2 cellular contexts compared by ENCODE assay signal in genomic region chr5:40547557-40547956, GRCh38.
TF ChIP-seq lines count a peak whose summit lies in the region.

No MANE protein-coding gene starts in this region.

TF ChIP-seq in A549, 52 proteins besides CTCF, POLR2A, EP300 and RAD21:
- TF ChIP-seq REST (IDR thresholded peaks at IDR 0.05): no peak
- TF ChIP-seq EHMT2 (IDR thresholded peaks at IDR 0.05; ENCODE audit: low read depth): no peak
TF ChIP-seq in A549: peak in this region for 0.

TF ChIP-seq in IMR-90, 13 proteins besides CTCF, POLR2A, EP300 and RAD21 (continued from another document):
- TF ChIP-seq NFE2L2 (IDR thresholded peaks at IDR 0.05; ENCODE audit: low read depth, low read length): no peak
- TF ChIP-seq ELK1 (IDR thresholded peaks at IDR 0.05; ENCODE audit: borderline replicate concordance, low read depth, low read length): no peak
- TF ChIP-seq RCOR1 (IDR thresholded peaks at IDR 0.05; ENCODE audit: insufficient replicate concordance, low read length): no peak
- TF ChIP-seq CHD1 (IDR thresholded peaks at IDR 0.05; ENCODE audit: low read depth, low read length): no peak
- TF ChIP-seq MAFK (IDR thresholded peaks at IDR 0.05; ENCODE audit: low read depth, low read length): no peak
- TF ChIP-seq FOS (IDR thresholded peaks at IDR 0.05; ENCODE audit: low read depth, low read length): no peak
- no peak for TF ChIP-seq BHLHE40 (IDR thresholded peaks at IDR 0.05; ENCODE audit: low read depth, low read length)
- no peak for TF ChIP-seq SMC3 (IDR thresholded peaks at IDR 0.05; ENCODE audit: low read depth, low read length)
TF ChIP-seq in IMR-90: peak in this region for 0.
